2 cellular contexts compared by ENCODE assay signal in genomic region chr6:83546636-83547035, GRCh38.
TF ChIP-seq lines count a peak whose summit lies in the region.

No MANE protein-coding gene starts in this region.

TF ChIP-seq in IMR-90, 13 proteins besides CTCF, POLR2A, EP300 and RAD21 (continued from another document):
- TF ChIP-seq CHD1 (IDR thresholded peaks at IDR 0.05; ENCODE audit: low read depth, low read length) (no peak), RFX5 (IDR thresholded peaks at IDR 0.05; ENCODE audit: low read depth, low read length) (no peak), NFE2L2 (IDR thresholded peaks at IDR 0.05; ENCODE audit: low read depth, low read length) (no peak), USF2 (IDR thresholded peaks at IDR 0.05; ENCODE audit: low read depth, low read length) (no peak)
- TF ChIP-seq, protein P1, sequence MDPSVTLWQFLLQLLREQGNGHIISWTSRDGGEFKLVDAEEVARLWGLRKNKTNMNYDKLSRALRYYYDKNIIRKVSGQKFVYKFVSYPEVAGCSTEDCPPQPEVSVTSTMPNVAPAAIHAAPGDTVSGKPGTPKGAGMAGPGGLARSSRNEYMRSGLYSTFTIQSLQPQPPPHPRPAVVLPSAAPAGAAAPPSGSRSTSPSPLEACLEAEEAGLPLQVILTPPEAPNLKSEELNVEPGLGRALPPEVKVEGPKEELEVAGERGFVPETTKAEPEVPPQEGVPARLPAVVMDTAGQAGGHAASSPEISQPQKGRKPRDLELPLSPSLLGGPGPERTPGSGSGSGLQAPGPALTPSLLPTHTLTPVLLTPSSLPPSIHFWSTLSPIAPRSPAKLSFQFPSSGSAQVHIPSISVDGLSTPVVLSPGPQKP (IDR thresholded peaks at IDR 0.05; ENCODE audit: borderline replicate concordance, low read depth, low read length): no peak
TF ChIP-seq in IMR-90: peak in this region for 0.

TF ChIP-seq in GM23338, 12 proteins besides CTCF, POLR2A, EP300 and RAD21 (continued from another document):
- TF ChIP-seq ZNF462 (CRISPR knock-in tag; IDR thresholded peaks at IDR 0.05): no peak
- TF ChIP-seq ETS1 (IDR thresholded peaks at IDR 0.05): no peak
- TF ChIP-seq EZH2 (IDR thresholded peaks at IDR 0.05; ENCODE audit: low read depth, unreplicated experiment): no peak
- TF ChIP-seq ZNF114 (CRISPR knock-in tag; IDR thresholded peaks at IDR 0.05): no peak
- no peak for TF ChIP-seq CREB1 (CRISPR knock-in tag; IDR thresholded peaks at IDR 0.05; ENCODE audit: low read depth)
- TF ChIP-seq POLR2AphosphoS5 (IDR thresholded peaks at IDR 0.05; ENCODE audit: low read depth): no peak
- no peak for TF ChIP-seq ZNF331 (CRISPR knock-in tag; IDR thresholded peaks at IDR 0.05; ENCODE audit: low read depth)
- TF ChIP-seq EZH2phosphoT487 (IDR thresholded peaks at IDR 0.05; ENCODE audit: unreplicated experiment): no peak
- TF ChIP-seq NANOG (IDR thresholded peaks at IDR 0.05; ENCODE audit: borderline replicate concordance): no peak
- no peak for TF ChIP-seq REST (IDR thresholded peaks at IDR 0.05; ENCODE audit: unreplicated experiment)
